Comparison of ENCODE assay signal across 8 cellular contexts in the genomic region with DNA sequence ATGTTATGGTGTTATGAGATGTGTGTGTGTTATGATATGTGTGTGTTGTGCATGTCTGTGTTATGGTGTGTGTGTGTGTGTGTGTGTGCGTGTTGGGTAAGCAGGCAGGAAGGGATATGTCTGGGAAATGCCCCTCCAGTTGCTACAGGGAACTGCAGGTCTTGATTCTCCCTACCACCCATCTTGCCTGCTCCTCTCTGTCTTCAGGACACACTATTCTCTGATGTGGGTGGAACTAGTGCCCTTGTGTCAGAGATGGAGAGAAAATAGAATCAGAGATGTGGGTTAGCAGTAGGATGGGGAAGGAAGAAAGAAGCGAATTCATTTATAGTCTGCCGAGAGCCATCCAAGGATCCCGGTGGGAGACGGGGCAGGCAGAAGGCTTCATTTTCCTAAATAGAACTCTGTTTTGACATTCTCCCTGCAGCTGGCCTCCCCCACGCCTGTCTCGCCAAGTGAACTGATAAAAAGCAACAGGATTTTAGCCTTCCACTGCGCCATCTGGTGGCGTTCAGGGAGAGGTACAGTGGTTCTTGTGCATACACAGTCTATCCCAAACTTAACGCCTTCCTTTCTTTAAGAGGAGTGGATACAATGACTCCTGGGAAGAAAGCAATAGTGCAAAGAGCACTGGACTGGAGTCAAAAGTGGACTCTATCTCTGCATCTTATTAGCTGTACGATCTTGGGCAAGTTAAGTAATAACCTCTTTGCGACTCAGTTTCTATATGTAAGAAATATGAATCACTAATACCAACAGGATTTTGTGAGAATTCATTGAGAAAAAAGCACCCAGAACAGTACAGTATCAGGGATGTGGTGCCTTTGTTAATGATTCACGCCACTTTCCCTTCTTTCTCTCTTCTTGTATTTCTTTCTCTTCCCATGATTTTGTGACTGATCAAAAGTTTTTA. TPM values are rescaled to one million over a fixed set of nuclear protein-coding genes. Genes with fewer than 3 reads are reported as not detected.
DNase-seq lines count a peak whose midpoint lies in the region; ATAC-seq and TF ChIP-seq lines count a peak whose summit lies in the region.

No MANE protein-coding gene starts in this region.

- no peak overlapping the region for H3K4me3 Mint-ChIP-seq in activated naive CD8-positive, alpha-beta T cell treated with anti-CD3 and anti-CD28 coated beads, Interleukin-2, amount 50 U/mL, for 24 hours

- CTCF ChIA-PET in HCT116 (lab: Charles Lee) = interaction anchor here (0.8 to 3.0 kb wide), 7 partner anchors 10 to 621 kb away, joined by 3 to 26 read pairs (median 3); no protein-coding TSS in a partner anchor

- H3K4me3 ChIP-seq in HCT116 (replicated peaks in 1 of 2; ENCODE audit: low read depth in 1 of 2, low read length in 2 of 2) = no peak overlapping the region
- peak overlapping the region in 2 of 10 donors; percentile 24 to 32 for H3K4me3 ChIP-seq in heart right ventricle

- no peaks in the 10 kb centered on the region for H3K36me3 Mint-ChIP-seq in activated naive CD8-positive, alpha-beta T cell treated with anti-CD3 and anti-CD28 coated beads, Interleukin-2, amount 50 U/mL, for 24 hours (ENCODE audit: low read depth)

- no peak overlapping the region for H3K27ac Mint-ChIP-seq in activated naive CD8-positive, alpha-beta T cell treated with anti-CD3 and anti-CD28 coated beads, Interleukin-2, amount 50 U/mL, for 24 hours

- no peak for TF ChIP-seq POLR2A in HCT116 (IDR thresholded peaks at IDR 0.05; ENCODE audit: borderline replicate concordance, extremely low read depth, insufficient read depth, insufficient read length)

- H3K4me1 ChIP-seq in HCT116 (ENCODE audit: control insufficient read depth in 1 of 2, insufficient read depth in 2 of 2, low read length in 2 of 2) = peaks cover 0 to 8% of the 10 kb centered on the region in 2 experiments; a peak in 3 of 4 replicates
- peaks cover 0 to 13% (median 6%) of the 10 kb centered on the region in 9 donors for H3K4me1 ChIP-seq in heart right ventricle

- H3K27ac ChIP-seq in HCT116 (ENCODE audit: low read depth, low read length) = no peak overlapping the region
- peak overlapping the region in 1 of 10 donors; percentile 36 for H3K27ac ChIP-seq in heart right ventricle

- DNase-seq in GM10266 (ENCODE audit: extremely low spot score) = peak; percentile 54
- peak; percentile 77 for DNase-seq in HCT116 (ENCODE audit: low read depth, low spot score)
- peak; percentile 58 for DNase-seq in NCI-H1105 treated with DMSO at 0.1 percent for 48 hours (lab: John Stamatoyannopoulos, UW)
- DNase-seq in SW 1271 (lab: John Stamatoyannopoulos, UW) = peak; percentile 10 to 48
- peak; percentile 70 for DNase-seq in activated naive CD8-positive, alpha-beta T cell treated with anti-CD3 and anti-CD28 coated beads, Interleukin-2, amount 50 U/mL, for 24 hours
- peak; percentile 76 to 86 for DNase-seq in heart right ventricle
- peak; percentile 69 for DNase-seq in renal cortical epithelial cell (ENCODE audit: low read depth)

- no peaks in the 10 kb centered on the region for H4K20me1 ChIP-seq in HCT116 (ENCODE audit: insufficient read depth)

- peak overlapping the region; percentile 33 for H3K4me2 ChIP-seq in HCT116 (ENCODE audit: low read length)

- H3K27me3 Mint-ChIP-seq in activated naive CD8-positive, alpha-beta T cell treated with anti-CD3 and anti-CD28 coated beads, Interleukin-2, amount 50 U/mL, for 24 hours = no peaks in the 10 kb centered on the region

- POLR2A ChIA-PET in HCT116 (lab: Charles Lee) = interaction anchor here (1.1 kb wide), 1 partner anchor 49 kb away, joined by 3 read pairs; no protein-coding TSS in a partner anchor

- H3K9me2 ChIP-seq in HCT116 (ENCODE audit: insufficient read depth) = no peaks in the 10 kb centered on the region

- RAD21 ChIA-PET in HCT116 (lab: Charles Lee; ENCODE audit: low non-redundant PET in 1 of 2, low total read pairs in 2 of 2, uncharacterized antibody in 2 of 2, unreplicated experiment in 2 of 2) = interaction anchor here (1.2 to 1.6 kb wide), 2 partner anchors 48 kb away, joined by 3 to 5 read pairs; no protein-coding TSS in a partner anchor

- ATAC-seq in HCT116 (peak; percentile 86), heart right ventricle (peak; percentile 74 to 94 (median 88)), GM18519 (IDR thresholded peaks at IDR 0.05; ENCODE audit: low FRiP score, unreplicated experiment) (no peak)
- peak; percentile 71 for ATAC-seq in activated naive CD8-positive, alpha-beta T cell treated with anti-CD3 and anti-CD28 coated beads, Interleukin-2, amount 50 U/mL, for 24 hours

- H3K79me2 ChIP-seq in HCT116 (ENCODE audit: insufficient read depth, low read length) = no peaks in the 10 kb centered on the region

- 12% methylated on average over 13 of the region's 13 CpGs for WGBS in heart right ventricle, 2 donors

- H3K36me3 ChIP-seq in HCT116 (ENCODE audit: control insufficient read depth in 1 of 2, insufficient read depth in 2 of 2, low read length in 2 of 2) (no peaks in the 10 kb centered on the region), heart right ventricle (no peaks in the 10 kb centered on the region)

- intact Hi-C loops in HCT116 (cut with micrococcal nuclease) (loop anchor here (1.0 to 10.0 kb wide), 4 partner anchors 48 to 469 kb away; no protein-coding TSS in a partner anchor), heart right ventricle (cut with DNase I) (loop anchor here in 9 of 10 donors (1.0 to 10.0 kb wide), 10 partner anchors 44 to 619 kb away; no protein-coding TSS in a partner anchor)

- TF ChIP-seq CTCF in GM10266 (IDR thresholded peaks at IDR 0.05; ENCODE audit: control insufficient read depth, insufficient read depth, low read depth, missing control alignments) (peak; percentile 96), HCT116 (IDR thresholded peaks at IDR 0.05 in 2 of 3, conservative IDR thresholded peaks at IDR 0.05 in 1 of 3; ENCODE audit: borderline replicate concordance in 1 of 3, insufficient read depth in 1 of 3, low read depth in 2 of 3, low read length in 2 of 3) (peak; percentile 88 to 92 (median 91)), heart right ventricle (IDR thresholded peaks at IDR 0.05) (peak; percentile 82 to 98 (median 93))

- no peaks in the 10 kb centered on the region for H3K27me3 ChIP-seq in HCT116 (ENCODE audit: insufficient read depth, low read length)
- no peaks in the 10 kb centered on the region for H3K27me3 ChIP-seq in heart right ventricle

- no peaks in the 10 kb centered on the region for H3K9me3 ChIP-seq in HCT116 (ENCODE audit: control insufficient read depth in 1 of 2, insufficient read depth in 1 of 2, low read depth in 1 of 2, low read length in 2 of 2)
- H3K9me3 ChIP-seq in heart right ventricle = no peaks in the 10 kb centered on the region

- peak overlapping the region; percentile 92 for H2AFZ ChIP-seq in HCT116 (ENCODE audit: low read depth, low read length, poor library complexity, severe bottlenecking)

- no TSS peak for BruUV-seq in HCT116 (replicated peaks; lab: Mats Ljungman, UMichigan)

- peak; percentile 81 for TF ChIP-seq RAD21 in HCT116 (IDR thresholded peaks at IDR 0.05; ENCODE audit: low read depth)

- peaks cover 2% of the 10 kb centered on the region for H3K4me1 Mint-ChIP-seq in activated naive CD8-positive, alpha-beta T cell treated with anti-CD3 and anti-CD28 coated beads, Interleukin-2, amount 50 U/mL, for 24 hours

- no peak overlapping the region for H3K9ac ChIP-seq in HCT116 (ENCODE audit: low read length)

- no peaks in the 10 kb centered on the region for H3K9me3 Mint-ChIP-seq in activated naive CD8-positive, alpha-beta T cell treated with anti-CD3 and anti-CD28 coated beads, Interleukin-2, amount 50 U/mL, for 24 hours

TF ChIP-seq in HCT116, 20 proteins besides CTCF, POLR2A, EP300 and RAD21:
- TF ChIP-seq CBX3 (IDR thresholded peaks at IDR 0.05; ENCODE audit: low read depth) = no peak
- no peak for TF ChIP-seq ELF1 (IDR thresholded peaks at IDR 0.05; ENCODE audit: borderline replicate concordance, low read depth)
- TF ChIP-seq, protein P1, sequence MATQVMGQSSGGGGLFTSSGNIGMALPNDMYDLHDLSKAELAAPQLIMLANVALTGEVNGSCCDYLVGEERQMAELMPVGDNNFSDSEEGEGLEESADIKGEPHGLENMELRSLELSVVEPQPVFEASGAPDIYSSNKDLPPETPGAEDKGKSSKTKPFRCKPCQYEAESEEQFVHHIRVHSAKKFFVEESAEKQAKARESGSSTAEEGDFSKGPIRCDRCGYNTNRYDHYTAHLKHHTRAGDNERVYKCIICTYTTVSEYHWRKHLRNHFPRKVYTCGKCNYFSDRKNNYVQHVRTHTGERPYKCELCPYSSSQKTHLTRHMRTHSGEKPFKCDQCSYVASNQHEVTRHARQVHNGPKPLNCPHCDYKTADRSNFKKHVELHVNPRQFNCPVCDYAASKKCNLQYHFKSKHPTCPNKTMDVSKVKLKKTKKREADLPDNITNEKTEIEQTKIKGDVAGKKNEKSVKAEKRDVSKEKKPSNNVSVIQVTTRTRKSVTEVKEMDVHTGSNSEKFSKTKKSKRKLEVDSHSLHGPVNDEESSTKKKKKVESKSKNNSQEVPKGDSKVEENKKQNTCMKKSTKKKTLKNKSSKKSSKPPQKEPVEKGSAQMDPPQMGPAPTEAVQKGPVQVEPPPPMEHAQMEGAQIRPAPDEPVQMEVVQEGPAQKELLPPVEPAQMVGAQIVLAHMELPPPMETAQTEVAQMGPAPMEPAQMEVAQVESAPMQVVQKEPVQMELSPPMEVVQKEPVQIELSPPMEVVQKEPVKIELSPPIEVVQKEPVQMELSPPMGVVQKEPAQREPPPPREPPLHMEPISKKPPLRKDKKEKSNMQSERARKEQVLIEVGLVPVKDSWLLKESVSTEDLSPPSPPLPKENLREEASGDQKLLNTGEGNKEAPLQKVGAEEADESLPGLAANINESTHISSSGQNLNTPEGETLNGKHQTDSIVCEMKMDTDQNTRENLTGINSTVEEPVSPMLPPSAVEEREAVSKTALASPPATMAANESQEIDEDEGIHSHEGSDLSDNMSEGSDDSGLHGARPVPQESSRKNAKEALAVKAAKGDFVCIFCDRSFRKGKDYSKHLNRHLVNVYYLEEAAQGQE (IDR thresholded peaks at IDR 0.05; ENCODE audit: low read depth) = no peak
- no peak for TF ChIP-seq EGR1 (IDR thresholded peaks at IDR 0.05; ENCODE audit: low read depth)
- no peak for TF ChIP-seq EZH2phosphoT487 (IDR thresholded peaks at IDR 0.05; ENCODE audit: borderline replicate concordance)
- TF ChIP-seq, protein P2, sequence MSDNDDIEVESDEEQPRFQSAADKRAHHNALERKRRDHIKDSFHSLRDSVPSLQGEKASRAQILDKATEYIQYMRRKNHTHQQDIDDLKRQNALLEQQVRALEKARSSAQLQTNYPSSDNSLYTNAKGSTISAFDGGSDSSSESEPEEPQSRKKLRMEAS (IDR thresholded peaks at IDR 0.05) = no peak
- no peak for TF ChIP-seq POLR2AphosphoS5 (IDR thresholded peaks at IDR 0.05; ENCODE audit: low read depth, low read length)
- no peak for TF ChIP-seq JUND (IDR thresholded peaks at IDR 0.05)
- no peak for TF ChIP-seq YY1 (IDR thresholded peaks at IDR 0.05; ENCODE audit: extremely low read depth, insufficient replicate concordance, low read depth, low read length)

RNA-seq across cellular contexts. Expression of a gene that starts 14.1 kb away (rescaled TPM):
- total RNA-seq in HCT116 (2021; ENCODE audit: unreplicated experiment) (24.3 TPM), heart right ventricle (100 to 1,000 TPM in 9 of 10 donors, 10 to 100 TPM in 1; 99.1 to 125 (median 107) TPM), renal cortical epithelial cell (27.0 and 48.1 TPM in 2 replicates)
- polyA plus RNA-seq in HCT116 (2012) = 12.3 and 20.6 TPM in 2 replicates
- polyA plus RNA-seq in heart right ventricle = 100 to 1,000 TPM in 1 of 2 donors, 10 to 100 TPM in 1; 97.6 to 203 TPM

Comparison
In these comparisons a context has a peak if more than half of its experiments do, and no peak if none do; other contexts are left out.
1. DNase-seq: peak in every context shown above with its lines; median percentile 81 in heart right ventricle; 77 in HCT116; 70 in activated naive CD8-positive, alpha-beta T cell treated with anti-CD3 and anti-CD28 coated beads, Interleukin-2, amount 50 U/mL, for 24 hours; 69 in renal cortical epithelial cell; 58 in NCI-H1105 treated with DMSO at 0.1 percent for 48 hours; 54 in GM10266; 29 in SW 1271.